19 cellular contexts compared by ENCODE assay signal in the genomic region with DNA sequence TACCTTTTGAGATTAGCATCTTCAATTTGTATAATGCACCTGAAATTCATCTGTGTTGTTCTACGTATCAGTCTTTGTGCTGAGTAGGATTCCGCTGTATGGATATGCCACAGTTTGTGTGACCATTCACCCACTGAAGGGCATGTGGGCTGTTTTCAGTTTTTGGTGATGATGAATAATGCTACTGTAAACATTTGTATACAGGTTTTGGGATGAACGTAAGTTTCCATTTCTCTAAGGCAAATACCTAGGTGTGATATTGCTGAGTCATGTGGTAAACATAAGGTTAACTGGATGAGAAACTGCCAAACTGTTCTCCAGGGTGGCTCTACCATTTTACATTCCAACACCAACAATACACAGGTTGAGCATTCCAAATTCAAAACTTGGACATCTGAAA. TPM values are rescaled to one million over a fixed set of nuclear protein-coding genes. Genes with fewer than 3 reads are reported as not detected.
"Had no signal": no experiment of that assay in that cellular context is flagged by ENCODE, and none has a peak within 500 bp of the region (broad histone marks: within the 10 kb centered on the region; RNA-seq: fewer than 3 reads in every experiment).

No MANE protein-coding gene starts in this region.

- DNase-seq: activated CD4-positive, alpha-beta T cell treated with anti-CD3 and anti-CD28 coated beads for 4 hours; activated gamma-delta T cell treated with Interleukin-2 at 50 U/mL for 16 hours; activated T-cell treated with anti-CD3 and anti-CD28 coated beads, Interleukin-2, amount 50 U/mL, for 4 hours; amniotic stem cell; body of pancreas; central memory CD4-positive, alpha-beta T cell; effector CD4-positive, alpha-beta T cell; esophagus squamous epithelium; kidney; left ventricle myocardium inferior; naive B cell; nucleus accumbens; stimulated activated CD4-positive, alpha-beta T cell treated with anti-CD3 and anti-CD28 coated beads, Interleukin-4, amount 100 ng/mL, for 24 hours; stimulated activated naive CD4-positive, alpha-beta T cell treated with Interleukin-2 at 50 U/mL for 16 hours; T-helper 17 cell; upper lobe of left lung had no signal

- H3K79me2 ChIP-seq: hepatocyte had no signal

- H3K27ac ChIP-seq: body of pancreas, coronary artery, esophagus squamous epithelium, hepatocyte, left ventricle myocardium inferior, upper lobe of left lung had no signal

- H3K27me3 ChIP-seq: body of pancreas, esophagus squamous epithelium, hepatocyte, upper lobe of left lung had no signal

- H3K27ac Mint-ChIP-seq: activated naive CD8-positive, alpha-beta T cell; naive B cell; T-helper 17 cell had no signal

- ATAC-seq: activated T-cell treated with anti-CD3 and anti-CD28 coated beads, Interleukin-2, amount 50 U/mL, for 4 hours; body of pancreas; T-helper 17 cell had no signal

- H3K4me3 Mint-ChIP-seq: activated naive CD8-positive, alpha-beta T cell; activated T-cell treated with anti-CD3 and anti-CD28 coated beads, Interleukin-2, amount 50 U/mL, for 4 hours; naive B cell; T-helper 17 cell had no signal

- H3K4me2 ChIP-seq: hepatocyte had no signal

- H3K27me3 Mint-ChIP-seq: activated naive CD8-positive, alpha-beta T cell; naive B cell; T-helper 17 cell had no signal

- H3K9me3 ChIP-seq: body of pancreas, esophagus squamous epithelium, left ventricle myocardium inferior, upper lobe of left lung had no signal

- H3K9me3 Mint-ChIP-seq: activated T-cell treated with anti-CD3 and anti-CD28 coated beads, Interleukin-2, amount 50 U/mL, for 4 hours; naive B cell had no signal

- H3K4me1 ChIP-seq: esophagus squamous epithelium, upper lobe of left lung had no signal

- H2AFZ ChIP-seq: hepatocyte had no signal

- H3K4me3 ChIP-seq: body of pancreas, coronary artery, esophagus squamous epithelium, hepatocyte, left ventricle myocardium inferior, upper lobe of left lung had no signal

RNA-seq across cellular contexts. Expression of a gene that starts 35.1 kb away (rescaled TPM):
- total RNA-seq: left ventricle myocardium inferior had no signal
